ENCODE assay signal across 1 cellular context in the genomic region with DNA sequence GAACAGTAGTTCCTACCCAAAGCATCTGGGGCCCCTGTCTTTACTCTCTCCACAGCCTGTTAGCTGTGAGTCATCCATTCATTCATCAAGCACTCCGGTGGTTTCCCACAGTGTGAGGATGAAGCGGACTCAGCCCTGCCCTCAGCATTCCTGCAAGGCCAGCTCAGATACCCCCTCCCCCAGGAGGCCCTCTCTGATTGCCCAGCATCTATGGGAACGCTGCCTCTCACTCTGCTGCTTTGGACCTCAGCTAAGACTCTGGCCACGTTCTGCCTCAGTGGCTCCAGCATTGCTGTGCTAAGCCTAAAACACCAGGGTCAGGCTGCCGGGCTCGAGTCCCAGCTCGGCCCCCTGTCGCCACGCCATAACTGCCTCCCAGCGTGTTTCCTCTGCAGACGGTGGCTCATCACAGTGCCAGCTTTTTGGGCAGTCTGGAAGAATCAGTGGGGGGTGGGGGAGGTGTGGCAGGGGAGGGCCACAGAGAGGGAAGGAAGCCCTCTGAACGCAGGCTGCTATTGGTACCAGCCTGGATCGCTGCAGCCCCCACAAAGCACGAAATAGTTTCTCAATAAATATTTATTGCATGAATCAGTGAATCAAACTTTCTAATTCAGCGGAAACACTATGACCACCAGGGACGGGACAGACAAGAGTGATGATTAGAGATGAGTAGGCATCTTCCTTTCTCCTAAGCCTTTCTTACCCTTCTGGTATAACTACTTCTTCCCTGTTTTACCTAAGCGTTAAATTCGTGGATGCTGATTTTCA.
TF ChIP-seq lines count a peak whose summit lies in the region.

No MANE protein-coding gene starts in this region.

TF ChIP-seq in WTC11, 78 proteins besides CTCF, POLR2A, EP300 and RAD21 (continued from another document):
- TF ChIP-seq, protein P1, sequence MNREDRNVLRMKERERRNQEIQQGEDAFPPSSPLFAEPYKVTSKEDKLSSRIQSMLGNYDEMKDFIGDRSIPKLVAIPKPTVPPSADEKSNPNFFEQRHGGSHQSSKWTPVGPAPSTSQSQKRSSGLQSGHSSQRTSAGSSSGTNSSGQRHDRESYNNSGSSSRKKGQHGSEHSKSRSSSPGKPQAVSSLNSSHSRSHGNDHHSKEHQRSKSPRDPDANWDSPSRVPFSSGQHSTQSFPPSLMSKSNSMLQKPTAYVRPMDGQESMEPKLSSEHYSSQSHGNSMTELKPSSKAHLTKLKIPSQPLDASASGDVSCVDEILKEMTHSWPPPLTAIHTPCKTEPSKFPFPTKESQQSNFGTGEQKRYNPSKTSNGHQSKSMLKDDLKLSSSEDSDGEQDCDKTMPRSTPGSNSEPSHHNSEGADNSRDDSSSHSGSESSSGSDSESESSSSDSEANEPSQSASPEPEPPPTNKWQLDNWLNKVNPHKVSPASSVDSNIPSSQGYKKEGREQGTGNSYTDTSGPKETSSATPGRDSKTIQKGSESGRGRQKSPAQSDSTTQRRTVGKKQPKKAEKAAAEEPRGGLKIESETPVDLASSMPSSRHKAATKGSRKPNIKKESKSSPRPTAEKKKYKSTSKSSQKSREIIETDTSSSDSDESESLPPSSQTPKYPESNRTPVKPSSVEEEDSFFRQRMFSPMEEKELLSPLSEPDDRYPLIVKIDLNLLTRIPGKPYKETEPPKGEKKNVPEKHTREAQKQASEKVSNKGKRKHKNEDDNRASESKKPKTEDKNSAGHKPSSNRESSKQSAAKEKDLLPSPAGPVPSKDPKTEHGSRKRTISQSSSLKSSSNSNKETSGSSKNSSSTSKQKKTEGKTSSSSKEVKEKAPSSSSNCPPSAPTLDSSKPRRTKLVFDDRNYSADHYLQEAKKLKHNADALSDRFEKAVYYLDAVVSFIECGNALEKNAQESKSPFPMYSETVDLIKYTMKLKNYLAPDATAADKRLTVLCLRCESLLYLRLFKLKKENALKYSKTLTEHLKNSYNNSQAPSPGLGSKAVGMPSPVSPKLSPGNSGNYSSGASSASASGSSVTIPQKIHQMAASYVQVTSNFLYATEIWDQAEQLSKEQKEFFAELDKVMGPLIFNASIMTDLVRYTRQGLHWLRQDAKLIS (CRISPR knock-in tag; IDR thresholded peaks at IDR 0.05; ENCODE audit: borderline replicate concordance) = no peak
- no peak for TF ChIP-seq ESRRA (CRISPR knock-in tag; IDR thresholded peaks at IDR 0.05; ENCODE audit: borderline replicate concordance)
- no peak for TF ChIP-seq ZBTB21 (CRISPR knock-in tag; IDR thresholded peaks at IDR 0.05; ENCODE audit: borderline replicate concordance)
- no peak for TF ChIP-seq ZNF317 (CRISPR knock-in tag; IDR thresholded peaks at IDR 0.05; ENCODE audit: borderline replicate concordance, low read depth)
- no peak for TF ChIP-seq ZNF396 (CRISPR knock-in tag; IDR thresholded peaks at IDR 0.05; ENCODE audit: borderline replicate concordance)
- TF ChIP-seq, protein P2, sequence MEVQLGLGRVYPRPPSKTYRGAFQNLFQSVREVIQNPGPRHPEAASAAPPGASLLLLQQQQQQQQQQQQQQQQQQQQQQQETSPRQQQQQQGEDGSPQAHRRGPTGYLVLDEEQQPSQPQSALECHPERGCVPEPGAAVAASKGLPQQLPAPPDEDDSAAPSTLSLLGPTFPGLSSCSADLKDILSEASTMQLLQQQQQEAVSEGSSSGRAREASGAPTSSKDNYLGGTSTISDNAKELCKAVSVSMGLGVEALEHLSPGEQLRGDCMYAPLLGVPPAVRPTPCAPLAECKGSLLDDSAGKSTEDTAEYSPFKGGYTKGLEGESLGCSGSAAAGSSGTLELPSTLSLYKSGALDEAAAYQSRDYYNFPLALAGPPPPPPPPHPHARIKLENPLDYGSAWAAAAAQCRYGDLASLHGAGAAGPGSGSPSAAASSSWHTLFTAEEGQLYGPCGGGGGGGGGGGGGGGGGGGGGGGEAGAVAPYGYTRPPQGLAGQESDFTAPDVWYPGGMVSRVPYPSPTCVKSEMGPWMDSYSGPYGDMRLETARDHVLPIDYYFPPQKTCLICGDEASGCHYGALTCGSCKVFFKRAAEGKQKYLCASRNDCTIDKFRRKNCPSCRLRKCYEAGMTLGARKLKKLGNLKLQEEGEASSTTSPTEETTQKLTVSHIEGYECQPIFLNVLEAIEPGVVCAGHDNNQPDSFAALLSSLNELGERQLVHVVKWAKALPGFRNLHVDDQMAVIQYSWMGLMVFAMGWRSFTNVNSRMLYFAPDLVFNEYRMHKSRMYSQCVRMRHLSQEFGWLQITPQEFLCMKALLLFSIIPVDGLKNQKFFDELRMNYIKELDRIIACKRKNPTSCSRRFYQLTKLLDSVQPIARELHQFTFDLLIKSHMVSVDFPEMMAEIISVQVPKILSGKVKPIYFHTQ (CRISPR knock-in tag; IDR thresholded peaks at IDR 0.05) = no peak
- TF ChIP-seq, protein P3, sequence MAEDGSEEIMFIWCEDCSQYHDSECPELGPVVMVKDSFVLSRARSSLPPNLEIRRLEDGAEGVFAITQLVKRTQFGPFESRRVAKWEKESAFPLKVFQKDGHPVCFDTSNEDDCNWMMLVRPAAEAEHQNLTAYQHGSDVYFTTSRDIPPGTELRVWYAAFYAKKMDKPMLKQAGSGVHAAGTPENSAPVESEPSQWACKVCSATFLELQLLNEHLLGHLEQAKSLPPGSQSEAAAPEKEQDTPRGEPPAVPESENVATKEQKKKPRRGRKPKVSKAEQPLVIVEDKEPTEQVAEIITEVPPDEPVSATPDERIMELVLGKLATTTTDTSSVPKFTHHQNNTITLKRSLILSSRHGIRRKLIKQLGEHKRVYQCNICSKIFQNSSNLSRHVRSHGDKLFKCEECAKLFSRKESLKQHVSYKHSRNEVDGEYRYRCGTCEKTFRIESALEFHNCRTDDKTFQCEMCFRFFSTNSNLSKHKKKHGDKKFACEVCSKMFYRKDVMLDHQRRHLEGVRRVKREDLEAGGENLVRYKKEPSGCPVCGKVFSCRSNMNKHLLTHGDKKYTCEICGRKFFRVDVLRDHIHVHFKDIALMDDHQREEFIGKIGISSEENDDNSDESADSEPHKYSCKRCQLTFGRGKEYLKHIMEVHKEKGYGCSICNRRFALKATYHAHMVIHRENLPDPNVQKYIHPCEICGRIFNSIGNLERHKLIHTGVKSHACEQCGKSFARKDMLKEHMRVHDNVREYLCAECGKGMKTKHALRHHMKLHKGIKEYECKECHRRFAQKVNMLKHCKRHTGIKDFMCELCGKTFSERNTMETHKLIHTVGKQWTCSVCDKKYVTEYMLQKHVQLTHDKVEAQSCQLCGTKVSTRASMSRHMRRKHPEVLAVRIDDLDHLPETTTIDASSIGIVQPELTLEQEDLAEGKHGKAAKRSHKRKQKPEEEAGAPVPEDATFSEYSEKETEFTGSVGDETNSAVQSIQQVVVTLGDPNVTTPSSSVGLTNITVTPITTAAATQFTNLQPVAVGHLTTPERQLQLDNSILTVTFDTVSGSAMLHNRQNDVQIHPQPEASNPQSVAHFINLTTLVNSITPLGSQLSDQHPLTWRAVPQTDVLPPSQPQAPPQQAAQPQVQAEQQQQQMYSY (CRISPR knock-in tag; IDR thresholded peaks at IDR 0.05) = no peak
- TF ChIP-seq ZNF416 (CRISPR knock-in tag; IDR thresholded peaks at IDR 0.05) = no peak
- TF ChIP-seq, protein P4, sequence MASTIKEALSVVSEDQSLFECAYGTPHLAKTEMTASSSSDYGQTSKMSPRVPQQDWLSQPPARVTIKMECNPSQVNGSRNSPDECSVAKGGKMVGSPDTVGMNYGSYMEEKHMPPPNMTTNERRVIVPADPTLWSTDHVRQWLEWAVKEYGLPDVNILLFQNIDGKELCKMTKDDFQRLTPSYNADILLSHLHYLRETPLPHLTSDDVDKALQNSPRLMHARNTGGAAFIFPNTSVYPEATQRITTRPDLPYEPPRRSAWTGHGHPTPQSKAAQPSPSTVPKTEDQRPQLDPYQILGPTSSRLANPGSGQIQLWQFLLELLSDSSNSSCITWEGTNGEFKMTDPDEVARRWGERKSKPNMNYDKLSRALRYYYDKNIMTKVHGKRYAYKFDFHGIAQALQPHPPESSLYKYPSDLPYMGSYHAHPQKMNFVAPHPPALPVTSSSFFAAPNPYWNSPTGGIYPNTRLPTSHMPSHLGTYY (CRISPR knock-in tag; IDR thresholded peaks at IDR 0.05) = no peak
- TF ChIP-seq ZNF121 (CRISPR knock-in tag; IDR thresholded peaks at IDR 0.05) = no peak
